1 cellular context compared by ENCODE assay signal in genomic region chr6:42236680-42237473, GRCh38.
TF ChIP-seq lines count a peak whose summit lies in the region.

No MANE protein-coding gene starts in this region.

TF ChIP-seq in GM12878, 131 proteins besides CTCF, POLR2A, EP300 and RAD21 (continues in another document):
- TF ChIP-seq CREB1 (IDR thresholded peaks at IDR 0.05; ENCODE audit: low read depth) (no peak), KAT2A (conservative IDR thresholded peaks at IDR 0.05; ENCODE audit: control insufficient read depth, low read depth, low read length) (no peak), E4F1 (IDR thresholded peaks at IDR 0.05; ENCODE audit: borderline replicate concordance, partially characterized antibody) (no peak), NBN (IDR thresholded peaks at IDR 0.05) (no peak), STAT3 (IDR thresholded peaks at IDR 0.05; ENCODE audit: low read depth, low read length) (no peak), E2F8 (IDR thresholded peaks at IDR 0.05; ENCODE audit: low read depth, partially characterized antibody) (no peak), SREBF1 (IDR thresholded peaks at IDR 0.05; ENCODE audit: low read length) (no peak), ZNF622 (IDR thresholded peaks at IDR 0.05) (no peak), USF2 (IDR thresholded peaks at IDR 0.05; ENCODE audit: borderline replicate concordance, low read depth, low read length) (peak; percentile 65), ZBED1 (IDR thresholded peaks at IDR 0.05; ENCODE audit: borderline replicate concordance) (no peak), CEBPB (IDR thresholded peaks at IDR 0.05; ENCODE audit: borderline replicate concordance in 1 of 2, low read depth in 2 of 2, low read length in 2 of 2) (no peak), NRF1 (conservative IDR thresholded peaks at IDR 0.05; ENCODE audit: low read depth, low read length) (no peak), PAX5 (IDR thresholded peaks at IDR 0.05; ENCODE audit: borderline replicate concordance, low read depth, low read length) (no peak), POLR2AphosphoS5 (IDR thresholded peaks at IDR 0.05; ENCODE audit: low read length) (no peak; the same call in 1 of the 2 replicates), PAX8 (IDR thresholded peaks at IDR 0.05) (no peak), IKZF1 (conservative IDR thresholded peaks at IDR 0.05) (no peak), CBFB (IDR thresholded peaks at IDR 0.05; ENCODE audit: low read depth) (0 out of 2 replicates have a peak, but pooled peaks have one; percentile 37), ZNF24 (IDR thresholded peaks at IDR 0.05) (no peak), SP1 (IDR thresholded peaks at IDR 0.05; ENCODE audit: low read depth, low read length) (no peak), EZH2 (IDR thresholded peaks at IDR 0.05; ENCODE audit: borderline replicate concordance, control insufficient read depth, low read depth, low read length) (no peak), SMC3 (IDR thresholded peaks at IDR 0.05; ENCODE audit: borderline replicate concordance, low read length) (no peak), EGR1 (IDR thresholded peaks at IDR 0.05; ENCODE audit: borderline replicate concordance in 1 of 2, low read depth in 2 of 2, low read length in 2 of 2) (no peak), FOXM1 (IDR thresholded peaks at IDR 0.05; ENCODE audit: low read depth, low read length) (peak; percentile 43; the same call in 1 of the 2 replicates), BCLAF1 (IDR thresholded peaks at IDR 0.05) (no peak), RB1 (IDR thresholded peaks at IDR 0.05; ENCODE audit: borderline replicate concordance) (no peak), SREBF2 (IDR thresholded peaks at IDR 0.05; ENCODE audit: low read length) (no peak), RBBP5 (conservative IDR thresholded peaks at IDR 0.05) (no peak), CHD2 (IDR thresholded peaks at IDR 0.05; ENCODE audit: borderline replicate concordance, low read depth, low read length) (no peak), WRNIP1 (IDR thresholded peaks at IDR 0.05; ENCODE audit: borderline replicate concordance, low read depth, low read length) (no peak), BCL11A (IDR thresholded peaks at IDR 0.05; ENCODE audit: low read depth, low read length) (no peak), ZNF217 (IDR thresholded peaks at IDR 0.05) (no peak), ZBTB40 (IDR thresholded peaks at IDR 0.05; ENCODE audit: borderline replicate concordance) (no peak), ZNF687 (IDR thresholded peaks at IDR 0.05) (no peak; the same call in 1 of the 2 replicates), KDM1A (IDR thresholded peaks at IDR 0.05; ENCODE audit: borderline replicate concordance) (no peak), HDAC6 (IDR thresholded peaks at IDR 0.05; ENCODE audit: unreplicated experiment) (no peak), RFX5 (IDR thresholded peaks at IDR 0.05; ENCODE audit: low read depth, low read length) (no peak), JUND (IDR thresholded peaks at IDR 0.05; ENCODE audit: low read depth, low read length) (no peak), BMI1 (IDR thresholded peaks at IDR 0.05; ENCODE audit: borderline replicate concordance) (no peak), ASH2L (IDR thresholded peaks at IDR 0.05; ENCODE audit: borderline replicate concordance, low read depth) (no peak), CHD1 (IDR thresholded peaks at IDR 0.05; ENCODE audit: low read depth, low read length) (no peak), HCFC1 (IDR thresholded peaks at IDR 0.05; ENCODE audit: low read length) (no peak), ZBTB11 (CRISPR knock-in tag; IDR thresholded peaks at IDR 0.05) (no peak), TAF1 (IDR thresholded peaks at IDR 0.05; ENCODE audit: borderline replicate concordance, low read depth, low read length) (no peak), HDAC2 (IDR thresholded peaks at IDR 0.05) (no peak), BACH1 (IDR thresholded peaks at IDR 0.05; ENCODE audit: borderline replicate concordance) (no peak), POLR2AphosphoS2 (IDR thresholded peaks at IDR 0.05; ENCODE audit: low read depth, low read length) (no peak)
